Comparison of ENCODE assay signal across 1 cellular context in the genomic region with DNA sequence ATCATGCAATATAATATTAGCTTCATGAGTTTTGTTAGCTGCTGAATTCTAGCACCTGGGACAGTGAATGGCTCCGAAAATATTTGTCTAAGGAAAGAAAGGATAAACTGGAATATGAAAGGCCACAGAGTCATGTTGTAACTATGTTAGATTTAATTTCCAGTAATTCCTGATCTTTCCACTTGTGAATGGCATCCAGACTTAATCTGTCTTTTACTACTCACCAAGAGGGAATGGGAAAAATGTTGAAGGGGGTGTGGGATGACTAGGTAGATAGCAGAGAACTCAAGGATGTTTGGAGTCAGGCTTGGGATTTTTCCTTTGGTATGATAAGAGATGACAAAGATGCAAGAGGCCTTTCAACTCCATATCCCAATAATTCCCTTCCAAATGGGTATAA.
TF ChIP-seq lines count a peak whose summit lies in the region.

No MANE protein-coding gene starts in this region.

TF ChIP-seq in GM23338, 12 proteins besides CTCF, POLR2A, EP300 and RAD21:
- no peak for TF ChIP-seq POLR2AphosphoS5 (IDR thresholded peaks at IDR 0.05; ENCODE audit: low read depth)
- no peak for TF ChIP-seq JUNB (IDR thresholded peaks at IDR 0.05; ENCODE audit: unreplicated experiment)
